Comparison of ENCODE assay signal across 9 cellular contexts in genomic region chr4:46270986-46271596, GRCh38.
A peak's percentile ranks its signal among the peaks of the same experiment; 100 is the strongest.
DNase-seq lines count a peak whose midpoint lies in the region; ATAC-seq and TF ChIP-seq lines count a peak whose summit lies in the region.
"Had no signal": no experiment of that assay in that cellular context is flagged by ENCODE, and none has a peak within 500 bp of the region (broad histone marks: within the 10 kb centered on the region; RNA-seq: fewer than 3 reads in every experiment).

No MANE protein-coding gene starts in this region.

- no peak for TF ChIP-seq EP300 in suprapubic skin (IDR thresholded peaks at IDR 0.05)

- no peaks in the 10 kb centered on the region for H3K27me3 ChIP-seq in breast epithelium
- no peaks in the 10 kb centered on the region for H3K27me3 ChIP-seq in suprapubic skin

- ATAC-seq in HG02623 (IDR thresholded peaks at IDR 0.05; ENCODE audit: unreplicated experiment), result peak; percentile 88
- ATAC-seq: A549 had no signal

- no peaks in the 10 kb centered on the region for H3K9me3 Mint-ChIP-seq in osteocyte (ENCODE audit: unreplicated experiment)

- H3K9me3 ChIP-seq in breast epithelium (no peaks in the 10 kb centered on the region), suprapubic skin (no peaks in the 10 kb centered on the region)
- H3K9me3 ChIP-seq: A549 had no signal

- H3K27me3 Mint-ChIP-seq in osteocyte (ENCODE audit: unreplicated experiment), result no peaks in the 10 kb centered on the region

- intact Hi-C loops in breast epithelium (cut with DNase I; ENCODE audit: low total_unique reads), result no loop called here

- no peaks in the 10 kb centered on the region for H3K4me1 Mint-ChIP-seq in osteocyte (ENCODE audit: unreplicated experiment)

- H3K4me1 ChIP-seq in breast epithelium (no peaks in the 10 kb centered on the region), suprapubic skin (no peaks in the 10 kb centered on the region)
- H3K4me1 ChIP-seq: A549 had no signal

- no peaks in the 10 kb centered on the region for H3K36me3 ChIP-seq in breast epithelium
- H3K36me3 ChIP-seq in suprapubic skin, result no peaks in the 10 kb centered on the region

- no peak overlapping the region for H3K27ac Mint-ChIP-seq in osteocyte (ENCODE audit: unreplicated experiment)

- TF ChIP-seq POLR2A in breast epithelium (IDR thresholded peaks at IDR 0.05) (no peak), suprapubic skin (IDR thresholded peaks at IDR 0.05) (no peak)

- H3K4me3 ChIP-seq in breast epithelium (no peak overlapping the region), suprapubic skin (no peak overlapping the region)
- H3K4me3 ChIP-seq: A549 had no signal

- H3K36me3 Mint-ChIP-seq in osteocyte (ENCODE audit: unreplicated experiment), result no peaks in the 10 kb centered on the region

- peak in 2 of 3 donors; percentile 25 to 39 for TF ChIP-seq CTCF in breast epithelium (IDR thresholded peaks at IDR 0.05)
- TF ChIP-seq CTCF in osteocyte (IDR thresholded peaks at IDR 0.05), result peak; percentile 52
- peak in 1 of 2 donors; percentile 20 for TF ChIP-seq CTCF in suprapubic skin (IDR thresholded peaks at IDR 0.05)

- H3K4me3 Mint-ChIP-seq in osteocyte (ENCODE audit: unreplicated experiment), result no peak overlapping the region

- DNase-seq in DMS 273 (lab: John Stamatoyannopoulos, UW; ENCODE audit: unreplicated experiment), result peak; percentile 42
- no peak for DNase-seq in DMS 273 treated with DMSO at 0.1 percent for 48 hours (lab: John Stamatoyannopoulos, UW)
- DNase-seq in NCI-H1105 (lab: John Stamatoyannopoulos, UW), result peak; percentile 1
- no peak for DNase-seq in breast epithelium (ENCODE audit: low spot score in 2 of 2)
- DNase-seq in osteocyte (ENCODE audit: extremely low spot score, unreplicated experiment), result no peak
- no peak for DNase-seq in suprapubic skin (ENCODE audit: low spot score in 2 of 2)
- no peak for DNase-seq in foreskin melanocyte

- WGBS in suprapubic skin, result 46% methylated on average over 2 of the region's 2 CpGs

- no peak overlapping the region for H3K27ac ChIP-seq in breast epithelium
- H3K27ac ChIP-seq in suprapubic skin, result no peak overlapping the region
- H3K27ac ChIP-seq: A549 had no signal

Comparison
In these comparisons a context has a peak if more than half of its experiments do, and no peak if none do; other contexts are left out.
1. DNase-seq: peak in DMS 273 (single experiment) and NCI-H1105 (single experiment); none in DMS 273 treated with DMSO at 0.1 percent for 48 hours (single experiment), breast epithelium (0 of 2), osteocyte (single experiment), suprapubic skin (0 of 2) and foreskin melanocyte (single experiment).